8 cellular contexts compared by ENCODE assay signal in genomic region chr16:70686376-70687171, GRCh38. TPM values are rescaled to one million over a fixed set of nuclear protein-coding genes. Genes with fewer than 3 reads are reported as not detected.
DNase-seq lines count a peak whose midpoint lies in the region; ATAC-seq and TF ChIP-seq lines count a peak whose summit lies in the region.

No MANE protein-coding gene starts in this region.

- H3K36me3 ChIP-seq in H7 (replicated peaks; ENCODE audit: control insufficient read depth, insufficient read depth, low read length) (no peaks in the 10 kb centered on the region; the same call in 1 of the 2 replicates), SJCRH30 (no peaks in the 10 kb centered on the region), gastroesophageal sphincter (no peaks in the 10 kb centered on the region)

- H3K27ac ChIP-seq in SJCRH30: peak overlapping the region; percentile 56
- peak overlapping the region; percentile 83 to 98 (median 97) for H3K27ac ChIP-seq in gastroesophageal sphincter

- TF ChIP-seq CTCF in gastroesophageal sphincter (IDR thresholded peaks at IDR 0.05): no peak

- TF ChIP-seq POLR2A in gastroesophageal sphincter (IDR thresholded peaks at IDR 0.05): no peak

- TF ChIP-seq EP300 in gastroesophageal sphincter (IDR thresholded peaks at IDR 0.05): no peak

- ATAC-seq in gastroesophageal sphincter: peak; percentile 0

- no peak for DNase-seq in H7
- peak; percentile 58 to 70 for DNase-seq in SJCRH30
- no peak for DNase-seq in skeletal muscle cell (ENCODE audit: low read depth)
- no peak for DNase-seq in HUDEP-2 (lab: John Stamatoyannopoulos, UW; ENCODE audit: unreplicated experiment in 76 of 76)
- no peak for DNase-seq in CD1c-positive myeloid dendritic cell (ENCODE audit: extremely low spot score)
- no peak for DNase-seq in AML-193 (lab: John Stamatoyannopoulos, UW)
- DNase-seq in D341Med (ENCODE audit: low spot score): no peak

- H3K9me3 ChIP-seq in SJCRH30 (replicated peaks) (no peaks in the 10 kb centered on the region), gastroesophageal sphincter (no peaks in the 10 kb centered on the region)

- peaks cover 52% of the 10 kb centered on the region for H3K4me1 ChIP-seq in SJCRH30
- peaks cover 8 to 91% (median 84%) of the 10 kb centered on the region in 3 donors for H3K4me1 ChIP-seq in gastroesophageal sphincter

- WGBS in gastroesophageal sphincter (ENCODE audit: low coverage in 1 of 2), 2 donors: 30% methylated on average over 3 of the region's 29 CpGs; no CpG with 5 or more reads in 1 of the 2 donors

- H3K27me3 ChIP-seq in H7 (ENCODE audit: control insufficient read depth, insufficient read depth, low read length): 0 out of 2 replicates have a peak, but pooled peaks cover 2% of the 10 kb centered on the region
- no peaks in the 10 kb centered on the region for H3K27me3 ChIP-seq in SJCRH30
- no peaks in the 10 kb centered on the region for H3K27me3 ChIP-seq in gastroesophageal sphincter

- H3K4me3 ChIP-seq in H7 (ENCODE audit: insufficient read depth, low read depth, low read length) (peak overlapping the region; percentile 77), SJCRH30 (peak overlapping the region; percentile 65), gastroesophageal sphincter (peak overlapping the region; percentile 26 to 91), skeletal muscle cell (ENCODE audit: low read depth, low read length) (peak overlapping the region; percentile 46)

RNA-seq across cellular contexts. Expression of gene MTSS2, which starts 0.7 kb away (rescaled TPM):
- 30.7 and 44.8 TPM in 2 replicates for total RNA-seq in H7 (2014; rRNA removed; shearing (Covaris generic))
- total RNA-seq in SJCRH30 (2014; rRNA removed; shearing (Covaris generic)): 24.6 and 27.4 TPM in 2 replicates
- 100 to 1,000 TPM in 1 of 4 donors, 10 to 100 TPM in 3; 70.9 to 234 (median 85.9) TPM for total RNA-seq in gastroesophageal sphincter

RNA-seq across cellular contexts. Expression of gene IL34, which starts 40.2 kb away (rescaled TPM):
- 8.5 and 8.8 TPM in 2 replicates for total RNA-seq in H7 (2014; rRNA removed; shearing (Covaris generic))
- total RNA-seq in SJCRH30 (2014; rRNA removed; shearing (Covaris generic)): 0.61 and 0.75 TPM in 2 replicates
- 1 to 10 TPM; 1.6 to 4.1 (median 2.8) TPM for total RNA-seq in gastroesophageal sphincter

Comparison
In these comparisons a context has a peak if more than half of its experiments do, and no peak if none do; other contexts are left out.
1. DNase-seq: peak in SJCRH30 (2 of 2); none in H7 (single experiment), skeletal muscle cell (single experiment), HUDEP-2 (0 of 76), CD1c-positive myeloid dendritic cell (single experiment), AML-193 (0 of 2) and D341Med (single experiment).
2. Peak in every context shown above with its lines, with median percentiles within 50 percentile points of each other: H3K4me3 ChIP-seq.